20 cellular contexts compared by ENCODE assay signal in genomic region chr1:221274373-221274772, GRCh38.
DNase-seq lines count a peak whose midpoint lies in the region; ATAC-seq and TF ChIP-seq lines count a peak whose summit lies in the region.
"Had no signal": no experiment of that assay in that cellular context is flagged by ENCODE, and none has a peak within 500 bp of the region (broad histone marks: within the 10 kb centered on the region; RNA-seq: fewer than 3 reads in every experiment).

No MANE protein-coding gene starts in this region.

- peak; percentile 25 for DNase-seq in NCI-H2029 (lab: John Stamatoyannopoulos, UW)
- DNase-seq in NCI-H2029 treated with DMSO at 0.1 percent for 48 hours (lab: John Stamatoyannopoulos, UW), result no peak
- DNase-seq in NCI-H345 (lab: John Stamatoyannopoulos, UW), result peak; percentile 73
- peak; percentile 99 for DNase-seq in WERI-Rb-1
- no peak for DNase-seq in mucosa of descending colon
- no peak for DNase-seq in NOMO-1 treated with dmso at 0.1 percent for 144 hours (lab: John Stamatoyannopoulos, UW; ENCODE audit: unreplicated experiment)
- no peak for DNase-seq in T-helper 17 cell
- DNase-seq in NCI-H226, result no peak
- DNase-seq: activated CD4-positive, alpha-beta T cell treated with anti-CD3 and anti-CD28 coated beads for 4 hours; EL; GOT3; NK-92 treated with Interleukin-12 subunit alpha and Interleukin-12 subunit beta, amount 100 ng/mL, for 24 hours; small intestine; trophoblast cell had no signal

- H3K27me3 ChIP-seq in WERI-Rb-1 (ENCODE audit: insufficient read depth, low read depth, severe bottlenecking), result no peaks in the 10 kb centered on the region
- H3K27me3 ChIP-seq: BLaER1 treated with 17β-estradiol and CSF1 and Interleukin-3, amounts not matched to agents 10 nM and 100 nM; breast epithelium had no signal

- H3K4me3 ChIP-seq in WERI-Rb-1 (ENCODE audit: low read depth, low read length) (no peak overlapping the region), mucosa of descending colon (no peak overlapping the region)
- H3K4me3 ChIP-seq: BLaER1 treated with 17β-estradiol and CSF1 and Interleukin-3, amounts not matched to agents 10 nM and 100 nM; breast epithelium had no signal

- no peaks in the 10 kb centered on the region for H3K4me1 ChIP-seq in mucosa of descending colon (ENCODE audit: low read depth)
- H3K4me1 ChIP-seq: breast epithelium had no signal

- H3K36me3 ChIP-seq in WERI-Rb-1, result no peaks in the 10 kb centered on the region
- H3K36me3 ChIP-seq in mucosa of descending colon (ENCODE audit: low read depth), result no peaks in the 10 kb centered on the region
- H3K36me3 ChIP-seq: BLaER1 treated with 17β-estradiol and CSF1 and Interleukin-3, amounts not matched to agents 10 nM and 100 nM; breast epithelium had no signal

- peak overlapping the region; percentile 74 for H3K27ac ChIP-seq in WERI-Rb-1
- H3K27ac ChIP-seq: 22Rv1; BLaER1 treated with 17β-estradiol and CSF1 and Interleukin-3, amounts not matched to agents 10 nM and 100 nM; breast epithelium had no signal

- no peak for TF ChIP-seq CTCF in WERI-Rb-1 (IDR thresholded peaks at IDR 0.05; ENCODE audit: low read depth, low read length)
- TF ChIP-seq CTCF in mucosa of descending colon (IDR thresholded peaks at IDR 0.05), result no peak

- no peak overlapping the region for H3K27ac Mint-ChIP-seq in T-helper 17 cell
- H3K27ac Mint-ChIP-seq: activated naive CD4-positive, alpha-beta T cell treated with anti-CD3 and anti-CD28 coated beads, Interleukin-2, amount 50 U/mL, for 24 hours; stimulated activated memory B cell treated with anti-CD40 and anti-IgM and Interleukin-4, amounts not matched to agents 10 μg/mL and 1 μg/mL and 100 μg/mL, for 72 hours; T-helper 1 cell treated with Interleukin-12 subunit alpha and Interleukin-12 subunit beta and Interleukin-4 antibody, amounts not matched to agents 30 μg/mL and 1 μg/mL, for 36 hours had no signal

- no peaks in the 10 kb centered on the region for H3K36me3 Mint-ChIP-seq in T-helper 17 cell (ENCODE audit: low read depth)
- H3K36me3 Mint-ChIP-seq: activated naive CD4-positive, alpha-beta T cell treated with anti-CD3 and anti-CD28 coated beads, Interleukin-2, amount 50 U/mL, for 24 hours; stimulated activated memory B cell treated with anti-CD40 and anti-IgM and Interleukin-4, amounts not matched to agents 10 μg/mL and 1 μg/mL and 100 μg/mL, for 72 hours had no signal

- no peak for ATAC-seq in mucosa of descending colon
- ATAC-seq in T-helper 17 cell, result no peak
- ATAC-seq: stimulated activated memory B cell treated with anti-CD40 and anti-IgM and Interleukin-4, amounts not matched to agents 10 μg/mL and 1 μg/mL and 100 μg/mL, for 72 hours had no signal

- intact Hi-C loops in mucosa of descending colon (cut with DNase I, micrococcal nuclease), result no loop called here

- no peaks in the 10 kb centered on the region for H3K4me1 Mint-ChIP-seq in T-helper 17 cell
- H3K4me1 Mint-ChIP-seq: activated naive CD4-positive, alpha-beta T cell treated with anti-CD3 and anti-CD28 coated beads, Interleukin-2, amount 50 U/mL, for 24 hours; stimulated activated memory B cell treated with anti-CD40 and anti-IgM and Interleukin-4, amounts not matched to agents 10 μg/mL and 1 μg/mL and 100 μg/mL, for 72 hours had no signal

- H3K4me3 Mint-ChIP-seq in T-helper 17 cell, result no peak overlapping the region
- H3K4me3 Mint-ChIP-seq: activated naive CD4-positive, alpha-beta T cell treated with anti-CD3 and anti-CD28 coated beads, Interleukin-2, amount 50 U/mL, for 24 hours; stimulated activated memory B cell treated with anti-CD40 and anti-IgM and Interleukin-4, amounts not matched to agents 10 μg/mL and 1 μg/mL and 100 μg/mL, for 72 hours; T-helper 1 cell treated with Interleukin-12 subunit alpha and Interleukin-12 subunit beta and Interleukin-4 antibody, amounts not matched to agents 30 μg/mL and 1 μg/mL, for 36 hours had no signal

- peaks cover 5% of the 10 kb centered on the region for H3K27me3 Mint-ChIP-seq in T-helper 17 cell

- H3K9me3 ChIP-seq in WERI-Rb-1 (ENCODE audit: severe bottlenecking) (no peaks in the 10 kb centered on the region), mucosa of descending colon (no peaks in the 10 kb centered on the region), T-helper 17 cell (ENCODE audit: control insufficient read depth, low read length, poor library complexity, severe bottlenecking) (no peaks in the 10 kb centered on the region)
- H3K9me3 ChIP-seq: BLaER1 treated with 17β-estradiol and CSF1 and Interleukin-3, amounts not matched to agents 10 nM and 100 nM; breast epithelium had no signal

Comparison
In these comparisons a context has a peak if more than half of its experiments do, and no peak if none do; other contexts are left out.
1. DNase-seq: peak in NCI-H2029 (single experiment), NCI-H345 (single experiment) and WERI-Rb-1 (single experiment); none in NCI-H2029 treated with DMSO at 0.1 percent for 48 hours (single experiment), mucosa of descending colon (0 of 3), NOMO-1 treated with dmso at 0.1 percent for 144 hours (single experiment), T-helper 17 cell (0 of 3) and NCI-H226 (single experiment).